Comparison of ENCODE assay signal across 10 cellular contexts in genomic region chr22:25069758-25070461, GRCh38.
DNase-seq lines count a peak whose midpoint lies in the region; ATAC-seq and TF ChIP-seq lines count a peak whose summit lies in the region.
"Had no signal": no experiment of that assay in that cellular context is flagged by ENCODE, and none has a peak within 500 bp of the region (broad histone marks: within the 10 kb centered on the region; RNA-seq: fewer than 3 reads in every experiment).

No MANE protein-coding gene starts in this region.

- H3K27me3 ChIP-seq in aorta (ENCODE audit: control insufficient read depth in 1 of 2, insufficient read depth in 2 of 2, low read length in 1 of 2) = no peaks in the 10 kb centered on the region
- peaks cover 24% of the 10 kb centered on the region for H3K27me3 ChIP-seq in GM23248 (replicated peaks; ENCODE audit: insufficient read depth)

- peak overlapping the region; percentile 95 for H3K4me3 Mint-ChIP-seq in natural killer cell treated with Interleukin-12 subunit alpha and Interleukin-12 subunit beta and Interleukin-15 and Interleukin-18, amount 100 ng/mL, for 72 hours
- H3K4me3 Mint-ChIP-seq: B cell had no signal

- no peaks in the 10 kb centered on the region for H3F3A ChIP-seq in GM23248 (ENCODE audit: insufficient read depth)

- no peaks in the 10 kb centered on the region for H3K27me3 Mint-ChIP-seq in natural killer cell treated with Interleukin-12 subunit alpha and Interleukin-12 subunit beta and Interleukin-15 and Interleukin-18, amount 100 ng/mL, for 72 hours

- in situ Hi-C loops in GM23248 (cut with MboI) = no loop called here

- H3K27ac ChIP-seq in coronary artery (peak overlapping the region; percentile 89 to 94), aorta (ENCODE audit: low read depth in 1 of 2, low read length in 2 of 2) (peak overlapping the region; percentile 24 to 90), GM23248 (no peak overlapping the region)

- 2 to 4% methylated on average over 29 of the region's 29 CpGs for WGBS in aorta, 2 donors
- 21% methylated on average over 29 of the region's 29 CpGs for WGBS in GM23248 (ENCODE audit: low coverage in 1 of 2, low lambda C conversion rate in 2 of 2, missing lambda C conversion rate in 2 of 2), 2 experiments

- H3K27ac Mint-ChIP-seq in natural killer cell treated with Interleukin-12 subunit alpha and Interleukin-12 subunit beta and Interleukin-15 and Interleukin-18, amount 100 ng/mL, for 72 hours = peak overlapping the region; percentile 96 to 99
- H3K27ac Mint-ChIP-seq: B cell had no signal

- peaks cover 75 to 76% of the 10 kb centered on the region in 2 donors for H3K4me1 Mint-ChIP-seq in natural killer cell treated with Interleukin-12 subunit alpha and Interleukin-12 subunit beta and Interleukin-15 and Interleukin-18, amount 100 ng/mL, for 72 hours (ENCODE audit: low read depth in 2 of 2)
- H3K4me1 Mint-ChIP-seq: B cell had no signal

- no peak for TF ChIP-seq CTCF in coronary artery (IDR thresholded peaks at IDR 0.05)

- no peaks in the 10 kb centered on the region for H3K79me2 ChIP-seq in GM23248 (ENCODE audit: insufficient read depth)

- no peaks in the 10 kb centered on the region for H3K9me2 ChIP-seq in GM23248 (ENCODE audit: insufficient read depth)

- H3K4me1 ChIP-seq in aorta (ENCODE audit: control insufficient read depth in 1 of 2, insufficient read depth in 2 of 2, low read length in 2 of 2) (peaks cover 0 to 3% of the 10 kb centered on the region in 2 donors), GM23248 (ENCODE audit: insufficient read depth) (no peaks in the 10 kb centered on the region)

- H3K4me3 ChIP-seq in coronary artery = peak overlapping the region; percentile 70
- peak overlapping the region; percentile 73 to 93 for H3K4me3 ChIP-seq in aorta (ENCODE audit: low read length in 2 of 2)
- no peak overlapping the region for H3K4me3 ChIP-seq in GM23248

- no peaks in the 10 kb centered on the region for H3K36me3 Mint-ChIP-seq in natural killer cell treated with Interleukin-12 subunit alpha and Interleukin-12 subunit beta and Interleukin-15 and Interleukin-18, amount 100 ng/mL, for 72 hours

- peak in 5 of 6 experiments; percentile 10 to 41 (median 29) for DNase-seq in stimulated activated naive CD4-positive, alpha-beta T cell (lab: John Stamatoyannopoulos, UW)
- DNase-seq in stimulated activated naive CD4-positive, alpha-beta T cell treated with Interleukin-2 at 50 U/mL for 16 hours (lab: John Stamatoyannopoulos, UW) = no peak
- no peak for DNase-seq in coronary artery (ENCODE audit: low spot score)
- DNase-seq in natural killer cell treated with Interleukin-12 subunit alpha and Interleukin-12 subunit beta and Interleukin-15 and Interleukin-18, amount 100 ng/mL, for 72 hours (ENCODE audit: low spot score) = no peak
- DNase-seq in aorta = peak; percentile 78 to 92
- DNase-seq in GM23248 = no peak
- DNase-seq in COR-L47 (lab: John Stamatoyannopoulos, UW) = no peak
- DNase-seq: NCI-H510A had no signal

- no peaks in the 10 kb centered on the region for H4K20me1 ChIP-seq in GM23248 (ENCODE audit: insufficient read depth)

- ATAC-seq in natural killer cell treated with Interleukin-12 subunit alpha and Interleukin-12 subunit beta and Interleukin-15 and Interleukin-18, amount 100 ng/mL, for 72 hours = peak in 1 of 2 donors; percentile 26
- peak; percentile 70 for ATAC-seq in aorta (ENCODE audit: low FRiP score)
- no peak for ATAC-seq in HG03108 (IDR thresholded peaks at IDR 0.05; ENCODE audit: unreplicated experiment)

- no peak overlapping the region for H2AFZ ChIP-seq in GM23248

- H3K36me3 ChIP-seq in aorta (ENCODE audit: control insufficient read depth in 1 of 2, insufficient read depth in 2 of 2, low read length in 1 of 2) (no peaks in the 10 kb centered on the region), GM23248 (ENCODE audit: low read depth) (no peaks in the 10 kb centered on the region)

- no peak overlapping the region for H3K4me2 ChIP-seq in GM23248 (ENCODE audit: unreplicated experiment)

- H3K9ac ChIP-seq in GM23248 = no peak overlapping the region

- intact Hi-C loops in aorta (cut with DNase I) = loop anchor here in 1 of 2 donors (5.0 kb wide), 1 partner anchor 42 kb away; no protein-coding TSS in a partner anchor

- H3K9me3 ChIP-seq in aorta (ENCODE audit: control insufficient read depth, low read length) = no peaks in the 10 kb centered on the region
- H3K9me3 ChIP-seq in GM23248 (ENCODE audit: low read depth) = no peaks in the 10 kb centered on the region

- no peaks in the 10 kb centered on the region for H3K9me3 Mint-ChIP-seq in natural killer cell treated with Interleukin-12 subunit alpha and Interleukin-12 subunit beta and Interleukin-15 and Interleukin-18, amount 100 ng/mL, for 72 hours

Comparison
In these comparisons a context has a peak if more than half of its experiments do, and no peak if none do; other contexts are left out.
1. DNase-seq: peak in stimulated activated naive CD4-positive, alpha-beta T cell (5 of 6) and aorta (2 of 2); none in stimulated activated naive CD4-positive, alpha-beta T cell treated with Interleukin-2 at 50 U/mL for 16 hours (single experiment), coronary artery (single experiment), natural killer cell treated with Interleukin-12 subunit alpha and Interleukin-12 subunit beta and Interleukin-15 and Interleukin-18, amount 100 ng/mL, for 72 hours (single experiment), GM23248 (single experiment) and COR-L47 (single experiment).